15 cellular contexts compared by ENCODE assay signal in the genomic region with DNA sequence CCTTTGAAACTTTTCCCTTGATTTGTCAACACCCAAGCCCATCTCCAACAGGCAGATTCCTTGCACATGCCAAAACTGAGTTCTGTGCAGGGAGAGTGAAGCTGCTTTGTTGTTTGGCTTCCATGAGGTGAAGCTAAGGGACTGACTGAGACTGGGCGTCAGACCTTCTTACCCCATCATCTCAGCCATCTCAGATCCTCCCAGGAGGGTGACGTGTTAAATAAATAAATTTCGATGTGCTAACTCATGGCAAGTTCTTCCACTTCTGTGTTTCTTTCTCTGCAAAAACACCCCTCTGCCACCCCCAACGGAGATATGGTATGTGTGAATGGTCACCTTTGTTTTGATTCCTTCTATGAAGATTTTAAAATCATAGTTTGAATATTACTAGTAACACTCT. TPM values are rescaled to one million over a fixed set of nuclear protein-coding genes. Genes with fewer than 3 reads are reported as not detected.
DNase-seq lines count a peak whose midpoint lies in the region; ATAC-seq and TF ChIP-seq lines count a peak whose summit lies in the region.
"Had no signal": no experiment of that assay in that cellular context is flagged by ENCODE, and none has a peak within 500 bp of the region (broad histone marks: within the 10 kb centered on the region; RNA-seq: fewer than 3 reads in every experiment).

No MANE protein-coding gene starts in this region.

- H3K9me3 ChIP-seq in osteoblast (ENCODE audit: low read depth, low read length) (no peaks in the 10 kb centered on the region), H9 (ENCODE audit: control insufficient read depth, low read depth, low read length) (no peaks in the 10 kb centered on the region)

- ATAC-seq in GM21786 (IDR thresholded peaks at IDR 0.05; ENCODE audit: unreplicated experiment) (no peak), GM18505 (IDR thresholded peaks at IDR 0.05; ENCODE audit: unreplicated experiment) (no peak), HG03135 (IDR thresholded peaks at IDR 0.05; ENCODE audit: unreplicated experiment) (no peak)
- ATAC-seq: GM23338, HepG2 had no signal

- H4K20me1 ChIP-seq in osteoblast (ENCODE audit: insufficient read depth, low read length) (no peaks in the 10 kb centered on the region), H9 (ENCODE audit: control insufficient read depth, insufficient read depth, insufficient read length) (no peaks in the 10 kb centered on the region)

- no peak overlapping the region for H3K56ac ChIP-seq in H9 (ENCODE audit: insufficient read length, low read depth, low read length)

- no peak overlapping the region for H3K4me2 ChIP-seq in osteoblast (ENCODE audit: insufficient read depth, low read length)
- H3K4me2 ChIP-seq in H9 (ENCODE audit: insufficient read depth, insufficient read length, low read length): no peak overlapping the region
- H3K4me2 ChIP-seq: GM23338 had no signal

- H3K18ac ChIP-seq in H9 (ENCODE audit: insufficient read length, low read depth, low read length): no peak overlapping the region

- H3K4ac ChIP-seq in H9 (ENCODE audit: low read depth, low read length): no peak overlapping the region

- no peak overlapping the region for H3K27ac Mint-ChIP-seq in H9

- no peak overlapping the region for H2AK5ac ChIP-seq in H9 (ENCODE audit: insufficient read length, low read length)

- no peak for TF ChIP-seq POLR2A in GM18505 (IDR thresholded peaks at IDR 0.05; ENCODE audit: borderline replicate concordance, extremely low read depth, insufficient read depth, insufficient read length)

- no peak overlapping the region for H2BK15ac ChIP-seq in H9 (ENCODE audit: low read depth, low read length)

- H3K27me3 Mint-ChIP-seq in H9 (ENCODE audit: low read depth): no peaks in the 10 kb centered on the region

- WGBS in H9 (ENCODE audit: extremely low coverage, insufficient read length, low lambda C conversion rate): no CpG with 5 or more reads among the region's 4 CpGs

- H3K79me2 ChIP-seq in ACC112 (ENCODE audit: control insufficient read depth, insufficient read depth, low read length, unreplicated experiment) (no peaks in the 10 kb centered on the region), osteoblast (ENCODE audit: insufficient read depth, low read length) (no peaks in the 10 kb centered on the region), H9 (ENCODE audit: insufficient read depth, low read length) (no peaks in the 10 kb centered on the region)

- H2BK120ac ChIP-seq in H9 (ENCODE audit: low read depth, low read length, poor library complexity, severe bottlenecking): no peak overlapping the region

- no peak overlapping the region for H4K8ac ChIP-seq in H9 (replicated peaks; ENCODE audit: insufficient read length, low read depth, low read length)

- H2BK20ac ChIP-seq in H9 (ENCODE audit: low read depth, low read length, poor library complexity, severe bottlenecking): no peak overlapping the region

- H3T11ph ChIP-seq in H9 (ENCODE audit: low read length): no peak overlapping the region

- H3K79me1 ChIP-seq in H9 (ENCODE audit: insufficient read depth, low read depth, low read length, poor library complexity, severe bottlenecking): no peaks in the 10 kb centered on the region

- H3K36me3 ChIP-seq in ACC112 (ENCODE audit: insufficient read depth, low read length): peaks cover 28% of the 10 kb centered on the region
- H3K36me3 ChIP-seq in osteoblast (ENCODE audit: insufficient read depth, low read length): peaks cover 30% of the 10 kb centered on the region

- no peaks in the 10 kb centered on the region for H3K9me3 Mint-ChIP-seq in H9
- H3K9me3 Mint-ChIP-seq: GM23338 had no signal

- no peaks in the 10 kb centered on the region for H3K27me3 ChIP-seq in ACC112 (ENCODE audit: insufficient read depth, low read length)
- H3K27me3 ChIP-seq in osteoblast (ENCODE audit: insufficient read depth, low read length): no peaks in the 10 kb centered on the region
- H3K27me3 ChIP-seq in H9 (ENCODE audit: insufficient read depth, low read length): no peaks in the 10 kb centered on the region

- H3K27ac ChIP-seq in ACC112 (ENCODE audit: low read depth, low read length): peak overlapping the region; percentile 74
- peak overlapping the region; percentile 71 for H3K27ac ChIP-seq in osteoblast (ENCODE audit: low read depth, low read length)
- H3K27ac ChIP-seq in H9 (ENCODE audit: insufficient read length, low read depth, low read length): no peak overlapping the region
- H3K27ac ChIP-seq: C4-2B had no signal

- no peak overlapping the region for H3K4me3 ChIP-seq in ACC112 (ENCODE audit: low read depth, low read length)
- no peak overlapping the region for H3K4me3 ChIP-seq in epithelial cell of esophagus (ENCODE audit: low read length)
- no peak overlapping the region for H3K4me3 ChIP-seq in osteoblast (ENCODE audit: insufficient read depth, low read length)
- H3K4me3 ChIP-seq: GM23338 had no signal

- H4K91ac ChIP-seq in H9 (ENCODE audit: insufficient read length, low read depth, low read length): no peak overlapping the region

- H4K5ac ChIP-seq in H9 (ENCODE audit: insufficient read length, low read depth, low read length): no peak overlapping the region

- H2AFZ ChIP-seq in ACC112 (ENCODE audit: low read length, unreplicated experiment) (no peak overlapping the region), osteoblast (ENCODE audit: low read length) (no peak overlapping the region), H9 (ENCODE audit: low read length) (no peak overlapping the region)
- H2AFZ ChIP-seq: GM23338 had no signal

- no peak overlapping the region for H2BK5ac ChIP-seq in H9 (ENCODE audit: insufficient read length, low read length)

- TF ChIP-seq CTCF in epithelial cell of esophagus (IDR thresholded peaks at IDR 0.05; ENCODE audit: insufficient read depth, low read depth, low read length, missing control alignments): no peak
- TF ChIP-seq CTCF in osteoblast (IDR thresholded peaks at IDR 0.05; ENCODE audit: extremely low read depth, low read depth, low read length): no peak
- TF ChIP-seq CTCF in H9 (conservative IDR thresholded peaks at IDR 0.05): no peak

- H3K4me1 ChIP-seq in ACC112 (ENCODE audit: control insufficient read depth, insufficient read depth, low read length, unreplicated experiment) (peaks cover 20% of the 10 kb centered on the region), osteoblast (ENCODE audit: insufficient read depth, low read length) (peaks cover 19% of the 10 kb centered on the region), H9 (ENCODE audit: insufficient read depth, low read length) (no peaks in the 10 kb centered on the region)

- peak; percentile 62 for DNase-seq in NCI-H460 (ENCODE audit: extremely low read depth, low read depth)
- DNase-seq in epithelial cell of esophagus (ENCODE audit: low read depth): peak; percentile 44
- DNase-seq in osteoblast (ENCODE audit: insufficient read length, low spot score, missing footprints): no peak
- no peak for DNase-seq in H9
- DNase-seq: NCI-H2029, NCI-H2171 treated with DMSO at 0.1 percent for 48 hours, NCI-H524, SW 1271 had no signal

- peaks cover 31 to 78% (median 54%) of the 10 kb centered on the region in 3 experiments for H3K36me3 Mint-ChIP-seq in H9 (ENCODE audit: insufficient read depth in 1 of 3, low read depth in 3 of 3)

- H3K4me1 Mint-ChIP-seq in H9: 0 out of 4 replicates have a peak, but pooled peaks cover 0 to 2% of the 10 kb centered on the region in 2 experiments
- H3K4me1 Mint-ChIP-seq: GM23338 had no signal

- no peak overlapping the region for H2BK12ac ChIP-seq in H9 (ENCODE audit: insufficient read length, low read depth, low read length)

- H3K14ac ChIP-seq in H9 (ENCODE audit: insufficient read depth, low read length): no peak overlapping the region

- H3K9ac ChIP-seq in H9 (ENCODE audit: extremely low read depth, insufficient read length, low read length): no peak overlapping the region

- no peaks in the 10 kb centered on the region for H3K23me2 ChIP-seq in H9 (ENCODE audit: insufficient read length, low read depth, low read length, poor library complexity, severe bottlenecking)

- no peak overlapping the region for H3K4me3 Mint-ChIP-seq in H9
- H3K4me3 Mint-ChIP-seq: GM23338 had no signal

- no peak overlapping the region for H3K23ac ChIP-seq in H9 (ENCODE audit: insufficient read length, low read depth, low read length)

RNA-seq across cellular contexts. Expression of a gene that starts 17.8 kb away (rescaled TPM):
- total RNA-seq in NCI-H460 (2014; rRNA removed; shearing (Covaris generic)): 30.8 and 31.7 TPM in 2 replicates
- polyA plus RNA-seq in NCI-H460 (2014; cell fraction: nucleus; rRNA removed): 22.0 and 30.1 TPM in 2 replicates
- 18.3 and 18.8 TPM in 2 replicates for total RNA-seq in osteoblast
- total RNA-seq in H9 (2021): 35.3 and 38.3 TPM in 2 replicates

Comparison
In these comparisons a context has a peak if more than half of its experiments do, and no peak if none do; other contexts are left out.
1. DNase-seq: peak in NCI-H460 (single experiment) and epithelial cell of esophagus (single experiment); none in osteoblast (single experiment) and H9 (single experiment).